In the genomic region with DNA sequence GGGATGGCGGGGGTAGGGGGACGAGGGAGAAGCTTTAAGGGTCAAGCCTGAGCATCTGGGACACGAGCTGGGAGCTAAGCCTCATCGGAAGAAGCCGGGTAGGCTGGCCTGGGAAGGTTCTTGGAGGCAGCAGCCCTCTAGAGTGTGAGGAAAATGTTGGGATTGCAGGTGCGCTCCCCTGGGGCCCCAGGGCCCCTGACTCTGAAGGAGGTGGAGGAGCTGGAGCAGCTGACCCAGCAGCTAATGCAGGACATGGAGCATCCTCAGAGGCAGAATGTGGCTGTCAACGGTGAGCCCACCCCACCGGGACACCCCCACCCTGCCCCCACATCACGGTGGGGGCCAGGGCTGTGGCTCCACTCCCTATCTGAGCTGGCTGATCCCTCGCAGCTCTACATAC, we compare ENCODE assay signal across 2 cellular contexts.
TF ChIP-seq lines count a peak whose summit lies in the region.

No MANE protein-coding gene starts in this region.

TF ChIP-seq in SK-N-SH, 30 proteins besides CTCF, POLR2A, EP300 and RAD21:
- TF ChIP-seq POLR2AphosphoS5 (IDR thresholded peaks at IDR 0.05; ENCODE audit: low read depth, low read length) (no peak; the same call in 1 of the 2 replicates), SMC3 (IDR thresholded peaks at IDR 0.05; ENCODE audit: low read depth, low read length) (no peak), NFIC (IDR thresholded peaks at IDR 0.05; ENCODE audit: borderline replicate concordance) (no peak), MXI1 (IDR thresholded peaks at IDR 0.05; ENCODE audit: low read depth, low read length) (no peak), YY1 (IDR thresholded peaks at IDR 0.05; ENCODE audit: low read depth) (no peak), PBX3 (IDR thresholded peaks at IDR 0.05) (no peak), RFX5 (IDR thresholded peaks at IDR 0.05; ENCODE audit: low read length) (no peak), TAF1 (IDR thresholded peaks at IDR 0.05; ENCODE audit: borderline replicate concordance, low read depth, low read length) (no peak), FOXM1 (IDR thresholded peaks at IDR 0.05; ENCODE audit: low read depth) (no peak), TEAD4 (IDR thresholded peaks at IDR 0.05; ENCODE audit: borderline replicate concordance, insufficient read depth) (no peak), FOSL2 (IDR thresholded peaks at IDR 0.05; ENCODE audit: borderline replicate concordance, low read depth) (no peak), FOXJ3 (CRISPR knock-in tag; IDR thresholded peaks at IDR 0.05) (no peak), CHD2 (IDR thresholded peaks at IDR 0.05; ENCODE audit: low read length, partially characterized antibody) (no peak), REST (IDR thresholded peaks at IDR 0.05; ENCODE audit: low read depth, low read length) (no peak), SIN3A (IDR thresholded peaks at IDR 0.05; ENCODE audit: borderline replicate concordance, low read depth, low read length) (no peak), GABPA (IDR thresholded peaks at IDR 0.05; ENCODE audit: low read depth) (no peak), TCF12 (IDR thresholded peaks at IDR 0.05) (no peak), RXRA (IDR thresholded peaks at IDR 0.05; ENCODE audit: borderline replicate concordance, low read depth) (no peak), EZH2phosphoT487 (IDR thresholded peaks at IDR 0.05; ENCODE audit: borderline replicate concordance, low read depth) (no peak)
- TF ChIP-seq, protein P1, sequence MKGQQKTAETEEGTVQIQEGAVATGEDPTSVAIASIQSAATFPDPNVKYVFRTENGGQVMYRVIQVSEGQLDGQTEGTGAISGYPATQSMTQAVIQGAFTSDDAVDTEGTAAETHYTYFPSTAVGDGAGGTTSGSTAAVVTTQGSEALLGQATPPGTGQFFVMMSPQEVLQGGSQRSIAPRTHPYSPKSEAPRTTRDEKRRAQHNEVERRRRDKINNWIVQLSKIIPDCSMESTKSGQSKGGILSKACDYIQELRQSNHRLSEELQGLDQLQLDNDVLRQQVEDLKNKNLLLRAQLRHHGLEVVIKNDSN (IDR thresholded peaks at IDR 0.05; ENCODE audit: borderline replicate concordance, low read depth): no peak

TF ChIP-seq in SK-N-SH treated with all-trans-retinoic acid at 6 μM for 48 hours, 23 proteins besides CTCF, POLR2A, EP300 and RAD21:
- TF ChIP-seq RARB (CRISPR knock-in tag; IDR thresholded peaks at IDR 0.05) (no peak), TOX (CRISPR knock-in tag; IDR thresholded peaks at IDR 0.05; ENCODE audit: borderline replicate concordance) (no peak), BACH2 (CRISPR knock-in tag; IDR thresholded peaks at IDR 0.05; ENCODE audit: borderline replicate concordance) (no peak), ZFP3 (CRISPR knock-in tag; IDR thresholded peaks at IDR 0.05) (no peak)
TF ChIP-seq in SK-N-SH treated with all-trans-retinoic acid at 6 μM for 48 hours: peak in this region for 0.
